26 cellular contexts compared by ENCODE assay signal in the genomic region with DNA sequence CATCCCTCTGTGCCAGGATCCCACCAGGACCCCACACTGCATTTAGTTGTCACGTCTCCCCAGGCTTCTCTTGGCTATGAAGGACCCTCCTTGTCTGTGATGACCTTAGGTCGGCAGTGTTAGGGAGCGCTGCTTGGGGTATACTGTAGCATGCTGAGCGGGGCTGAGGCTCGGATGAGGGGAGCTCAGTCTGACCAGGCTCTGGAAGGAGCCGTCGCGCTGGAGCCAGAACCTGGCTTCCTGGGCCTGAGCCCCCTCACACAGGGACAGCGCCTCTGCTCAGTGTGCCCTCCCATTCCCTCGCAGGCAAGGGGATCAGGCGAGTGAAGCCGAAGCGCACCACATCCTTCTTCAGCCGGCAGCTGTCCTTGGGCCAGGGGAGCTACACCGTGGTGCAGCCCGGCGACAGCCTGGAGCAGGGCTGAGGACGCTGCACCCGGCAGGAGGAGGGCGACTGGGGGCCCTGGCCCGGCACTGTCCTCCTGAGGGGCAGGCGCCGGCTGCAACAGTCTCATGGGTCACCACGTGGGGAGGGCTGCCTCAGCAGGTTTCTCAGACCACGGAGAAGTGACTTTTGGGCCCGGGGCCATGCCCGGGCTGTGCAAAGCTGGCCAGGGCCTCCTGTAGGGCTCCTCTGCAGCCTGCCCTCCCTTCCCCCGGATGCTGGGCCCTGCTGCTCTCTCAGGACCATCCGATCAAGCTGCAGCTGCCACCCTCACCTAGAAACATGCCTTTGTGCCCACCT. TPM values are rescaled to one million over a fixed set of nuclear protein-coding genes. Genes with fewer than 3 reads are reported as not detected.
DNase-seq lines count a peak whose midpoint lies in the region; ATAC-seq and TF ChIP-seq lines count a peak whose summit lies in the region.
"Had no signal": no experiment of that assay in that cellular context is flagged by ENCODE, and none has a peak within 500 bp of the region (broad histone marks: within the 10 kb centered on the region; RNA-seq: fewer than 3 reads in every experiment).

No MANE protein-coding gene starts in this region.

- no peak overlapping the region for H3K4me3 ChIP-seq in heart left ventricle
- no peak overlapping the region for H3K4me3 ChIP-seq in right atrium auricular region
- H3K4me3 ChIP-seq: ascending aorta, dorsolateral prefrontal cortex, hepatocyte had no signal

- in situ Hi-C loops in G401 (cut with HindIII; ENCODE audit: low sequenced_read_pairs) = no loop called here

- H3K9me3 ChIP-seq in heart left ventricle = no peaks in the 10 kb centered on the region
- no peaks in the 10 kb centered on the region for H3K9me3 ChIP-seq in right atrium auricular region
- H3K9me3 ChIP-seq: ascending aorta had no signal

- no peak for TF ChIP-seq CTCF in heart left ventricle (IDR thresholded peaks at IDR 0.05)
- no peak for TF ChIP-seq CTCF in right atrium auricular region (IDR thresholded peaks at IDR 0.05)
- no peak for TF ChIP-seq CTCF in progenitor cell of endocrine pancreas (IDR thresholded peaks at IDR 0.05; ENCODE audit: unreplicated experiment)

- ATAC-seq in heart left ventricle = peak in 1 of 4 donors; percentile 7
- peak; percentile 3 to 8 for ATAC-seq in natural killer cell treated with Interleukin-12 subunit alpha and Interleukin-12 subunit beta and Interleukin-15 and Interleukin-18, amount 100 ng/mL, for 72 hours
- no peak for ATAC-seq in GM21381 (IDR thresholded peaks at IDR 0.05; ENCODE audit: unreplicated experiment)
- ATAC-seq: activated CD4-positive, CD25-positive, alpha-beta regulatory T cell treated with anti-CD3 and anti-CD28 coated beads, Interleukin-2, amount 50 U/mL, for 24 hours; activated CD8-positive, alpha-beta T cell treated with anti-CD3 and anti-CD28 coated beads, Interleukin-2, amount 10 ng/mL, durations not matched to agents 7 days and 5 days; foreskin keratinocyte; HCT116 had no signal

- no peak for TF ChIP-seq POLR2A in heart left ventricle (IDR thresholded peaks at IDR 0.05)
- TF ChIP-seq POLR2A in erythroblast (IDR thresholded peaks at IDR 0.05; ENCODE audit: low read length) = peak; percentile 11

- H3K27ac ChIP-seq in heart left ventricle (peak overlapping the region in 3 of 12 donors; percentile 67 to 71 (median 68)), right atrium auricular region (no peak overlapping the region)
- H3K27ac ChIP-seq: ascending aorta, foreskin keratinocyte, hepatocyte had no signal

- 84 to 95% (median 88%) methylated on average over 16 to 29 of the region's 29 CpGs for WGBS in heart left ventricle, 4 donors

- H3K9me3 Mint-ChIP-seq in natural killer cell treated with Interleukin-12 subunit alpha and Interleukin-12 subunit beta and Interleukin-15 and Interleukin-18, amount 100 ng/mL, for 72 hours = no peaks in the 10 kb centered on the region
- no peaks in the 10 kb centered on the region for H3K9me3 Mint-ChIP-seq in progenitor cell of endocrine pancreas (ENCODE audit: low read depth)
- H3K9me3 Mint-ChIP-seq: central memory CD8-positive, alpha-beta T cell had no signal

- no peak overlapping the region for H3K27ac Mint-ChIP-seq in natural killer cell treated with Interleukin-12 subunit alpha and Interleukin-12 subunit beta and Interleukin-15 and Interleukin-18, amount 100 ng/mL, for 72 hours
- H3K27ac Mint-ChIP-seq in progenitor cell of endocrine pancreas = no peak overlapping the region
- H3K27ac Mint-ChIP-seq: activated CD8-positive, alpha-beta T cell treated with anti-CD3 and anti-CD28 coated beads, Interleukin-2, amount 10 ng/mL, durations not matched to agents 7 days and 5 days had no signal

- H3K27me3 ChIP-seq in heart left ventricle (no peaks in the 10 kb centered on the region), right atrium auricular region (no peaks in the 10 kb centered on the region)
- H3K27me3 ChIP-seq: ascending aorta, dorsolateral prefrontal cortex, foreskin keratinocyte, hepatocyte had no signal

- H3K4me1 ChIP-seq in heart left ventricle = peaks cover 0 to 30% (median 18%) of the 10 kb centered on the region in 12 donors
- H3K4me1 ChIP-seq in right atrium auricular region = peaks cover 0 to 25% of the 10 kb centered on the region in 2 donors
- H3K4me1 ChIP-seq: foreskin keratinocyte had no signal

- H3K27me3 Mint-ChIP-seq in natural killer cell treated with Interleukin-12 subunit alpha and Interleukin-12 subunit beta and Interleukin-15 and Interleukin-18, amount 100 ng/mL, for 72 hours = no peaks in the 10 kb centered on the region
- H3K27me3 Mint-ChIP-seq in progenitor cell of endocrine pancreas = no peaks in the 10 kb centered on the region
- H3K27me3 Mint-ChIP-seq: central memory CD8-positive, alpha-beta T cell had no signal

- intact Hi-C loops in heart left ventricle (cut with DNase I) = loop anchor here in 3 of 10 donors (2.0 to 10.0 kb wide), 2 partner anchors 20 to 46 kb away; no protein-coding TSS in a partner anchor

- no peak overlapping the region for H3K4me3 Mint-ChIP-seq in natural killer cell treated with Interleukin-12 subunit alpha and Interleukin-12 subunit beta and Interleukin-15 and Interleukin-18, amount 100 ng/mL, for 72 hours
- no peak overlapping the region for H3K4me3 Mint-ChIP-seq in progenitor cell of endocrine pancreas (ENCODE audit: low read depth)
- H3K4me3 Mint-ChIP-seq: activated CD8-positive, alpha-beta T cell treated with anti-CD3 and anti-CD28 coated beads, Interleukin-2, amount 10 ng/mL, durations not matched to agents 7 days and 5 days; central memory CD8-positive, alpha-beta T cell had no signal

- H3K36me3 ChIP-seq in heart left ventricle = peaks cover 0 to 75% (median 50%) of the 10 kb centered on the region in 9 donors
- peaks cover 54% of the 10 kb centered on the region for H3K36me3 ChIP-seq in right atrium auricular region

- no peaks in the 10 kb centered on the region for H3K36me3 Mint-ChIP-seq in natural killer cell treated with Interleukin-12 subunit alpha and Interleukin-12 subunit beta and Interleukin-15 and Interleukin-18, amount 100 ng/mL, for 72 hours
- peaks cover 5% of the 10 kb centered on the region for H3K36me3 Mint-ChIP-seq in progenitor cell of endocrine pancreas (ENCODE audit: insufficient read depth)

- H3K4me1 Mint-ChIP-seq in natural killer cell treated with Interleukin-12 subunit alpha and Interleukin-12 subunit beta and Interleukin-15 and Interleukin-18, amount 100 ng/mL, for 72 hours (ENCODE audit: low read depth in 2 of 2) = peaks cover 5 to 6% of the 10 kb centered on the region in 2 donors
- H3K4me1 Mint-ChIP-seq in progenitor cell of endocrine pancreas (ENCODE audit: low read depth) = peaks cover 4% of the 10 kb centered on the region

- DNase-seq in heart left ventricle (peak in 3 of 5 donors; percentile 18 to 55 (median 26)), right atrium auricular region (ENCODE audit: low spot score) (no peak), erythroblast (lab: John Stamatoyannopoulos, UW) (no peak), G401 (ENCODE audit: low spot score) (no peak), progenitor cell of endocrine pancreas (ENCODE audit: low spot score, unreplicated experiment) (no peak)
- no peak for DNase-seq in natural killer cell treated with Interleukin-12 subunit alpha and Interleukin-12 subunit beta and Interleukin-15 and Interleukin-18, amount 100 ng/mL, for 72 hours (ENCODE audit: low spot score)
- DNase-seq in stimulated activated CD4-positive, alpha-beta T cell treated with anti-CD3 and anti-CD28 coated beads, Interleukin-2, amount 100 ng/mL, for 24 hours = no peak
- DNase-seq: activated CD8-positive, alpha-beta T cell treated with anti-CD3 and anti-CD28 coated beads, Interleukin-2, amount 10 ng/mL, durations not matched to agents 7 days and 5 days; activated naive CD4-positive, alpha-beta T cell treated with anti-CD3 and anti-CD28 coated beads, Interleukin-2, amount 50 U/mL, for 16 hours; C1 segment of cervical spinal cord; foreskin keratinocyte; MM.1S; NCI-H2171 treated with DMSO at 0.1 percent for 48 hours; NCI-H526 treated with DMSO at 0.1 percent for 48 hours; occipital lobe; RPMI8226; stimulated activated CD4-positive, alpha-beta T cell treated with anti-CD3 and anti-CD28 coated beads, Interleukin-15, amount 100 ng/mL, for 24 hours; stimulated activated CD8-positive, alpha-beta memory T cell treated with anti-CD3 and anti-CD28 coated beads, Interleukin-4, amount 100 ng/mL, for 48 hours had no signal

RNA-seq across cellular contexts. Expression of a gene that starts 11.5 kb away (rescaled TPM):
- total RNA-seq in heart left ventricle (100 to 1,000 TPM in 7 of 9 donors, 10 to 100 TPM in 2; 17.0 to 760 (median 507) TPM), right atrium auricular region (10 to 100 TPM; 43.7 to 52.5 TPM), progenitor cell of endocrine pancreas (78.8 and 99.9 TPM in 2 replicates)
- polyA plus RNA-seq in heart left ventricle = 100 to 1,000 TPM; 104 to 532 TPM
- 100 to 1,000 TPM; 432 to 571 TPM for total RNA-seq in natural killer cell treated with Interleukin-12 subunit alpha and Interleukin-12 subunit beta and Interleukin-15 and Interleukin-18, amount 100 ng/mL, for 72 hours
- 4.4 and 12.4 TPM in 2 replicates for total RNA-seq in G401 (2014; rRNA removed; shearing (Covaris generic))

RNA-seq across cellular contexts. Expression of a gene that starts 24.7 kb away (rescaled TPM):
- total RNA-seq in heart left ventricle (10 to 100 TPM in 7 of 9 donors, 1 to 10 TPM in 2; 6.1 to 24.1 (median 11.3) TPM), right atrium auricular region (10 to 100 TPM; 10.2 to 23.8 TPM), progenitor cell of endocrine pancreas (27.3 and 27.5 TPM in 2 replicates)
- 10 to 100 TPM in 1 of 2 donors, 1 to 10 TPM in 1; 8.0 to 16.3 TPM for polyA plus RNA-seq in heart left ventricle
- 10 to 100 TPM; 50.5 to 68.4 TPM for total RNA-seq in natural killer cell treated with Interleukin-12 subunit alpha and Interleukin-12 subunit beta and Interleukin-15 and Interleukin-18, amount 100 ng/mL, for 72 hours
- total RNA-seq in G401 (2014; rRNA removed; shearing (Covaris generic)) = 31.1 and 40.1 TPM in 2 replicates

RNA-seq across cellular contexts. Expression of a gene that starts 28.7 kb away (rescaled TPM):
- total RNA-seq in heart left ventricle = 10 to 100 TPM in 1 of 9 donors, 1 to 10 TPM in 8; 3.8 to 11.6 (median 6.6) TPM
- 1 to 10 TPM; 3.8 to 6.6 TPM for polyA plus RNA-seq in heart left ventricle
- 1 to 10 TPM; 2.6 to 3.3 TPM for total RNA-seq in right atrium auricular region
- total RNA-seq in natural killer cell treated with Interleukin-12 subunit alpha and Interleukin-12 subunit beta and Interleukin-15 and Interleukin-18, amount 100 ng/mL, for 72 hours = 10 to 100 TPM; 10.8 to 12.6 TPM
- total RNA-seq in G401 (2014; rRNA removed; shearing (Covaris generic)) = 1.1 TPM in 1 of 2 replicates, not detected in the other
- 4.0 and 5.3 TPM in 2 replicates for total RNA-seq in progenitor cell of endocrine pancreas

RNA-seq across cellular contexts. Expression of a gene that starts 56.6 kb away (rescaled TPM):
- total RNA-seq in heart left ventricle = under 1 TPM in 7 of 9 donors, not detected in 2; 0.19 to 0.91 (median 0.47) TPM
- under 1 TPM; 0.29 to 0.42 TPM for polyA plus RNA-seq in heart left ventricle
- total RNA-seq in right atrium auricular region = under 1 TPM in 1 of 2 donors, not detected in 1; 0.22 TPM
- total RNA-seq in natural killer cell treated with Interleukin-12 subunit alpha and Interleukin-12 subunit beta and Interleukin-15 and Interleukin-18, amount 100 ng/mL, for 72 hours = 1 to 10 TPM in 1 of 2 donors, under 1 TPM in 1; 0.59 to 1.3 TPM
- 0.12 and 1.9 TPM in 2 replicates for total RNA-seq in G401 (2014; rRNA removed; shearing (Covaris generic))
- total RNA-seq in progenitor cell of endocrine pancreas = 3.0 and 3.8 TPM in 2 replicates
- total RNA-seq: ascending aorta, subcutaneous adipose tissue had no signal

Comparison
In these comparisons a context has a peak if more than half of its experiments do, and no peak if none do; other contexts are left out.
1. DNase-seq: peak in heart left ventricle (3 of 5); none in right atrium auricular region (single experiment), erythroblast (0 of 2), natural killer cell treated with Interleukin-12 subunit alpha and Interleukin-12 subunit beta and Interleukin-15 and Interleukin-18, amount 100 ng/mL, for 72 hours (single experiment), stimulated activated CD4-positive, alpha-beta T cell treated with anti-CD3 and anti-CD28 coated beads, Interleukin-2, amount 100 ng/mL, for 24 hours (0 of 2), G401 (single experiment) and progenitor cell of endocrine pancreas (single experiment).